18 cellular contexts compared by ENCODE assay signal in the genomic region with DNA sequence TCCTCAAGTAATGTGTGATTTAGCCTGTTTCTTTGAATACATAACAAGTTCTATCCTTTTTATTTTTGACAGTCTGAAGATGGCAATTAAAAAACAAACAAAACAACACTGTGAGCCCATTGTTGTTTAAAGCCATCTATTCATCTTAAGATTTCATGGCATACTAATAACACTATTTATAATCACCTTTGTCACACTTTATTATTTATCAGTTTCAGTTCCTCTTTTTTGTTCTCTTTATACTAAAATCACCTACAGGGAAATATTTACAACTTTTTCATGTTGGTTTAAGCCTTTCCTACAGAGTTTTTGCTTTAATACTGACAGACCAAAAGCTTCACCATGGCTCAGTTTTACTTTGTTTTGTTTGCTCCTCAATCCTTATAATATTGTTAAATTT.
DNase-seq lines count a peak whose midpoint lies in the region; ATAC-seq and TF ChIP-seq lines count a peak whose summit lies in the region.
"Had no signal": no experiment of that assay in that cellular context is flagged by ENCODE, and none has a peak within 500 bp of the region (broad histone marks: within the 10 kb centered on the region; RNA-seq: fewer than 3 reads in every experiment).

No MANE protein-coding gene starts in this region.

- H3K36me3 ChIP-seq in heart left ventricle, result no peaks in the 10 kb centered on the region
- H3K36me3 ChIP-seq: BE2C, left ventricle myocardium inferior had no signal

- no peak overlapping the region for H3K4me2 ChIP-seq in H9 (ENCODE audit: insufficient read depth, insufficient read length, low read length)

- H3K4ac ChIP-seq in H9 (ENCODE audit: low read depth, low read length), result no peak overlapping the region

- no peaks in the 10 kb centered on the region for H4K20me1 ChIP-seq in H9 (ENCODE audit: control insufficient read depth, insufficient read depth, insufficient read length)

- POLR2A ChIA-PET in activated CD4-positive, alpha-beta T cell treated with anti-CD3 and anti-CD28 coated beads, Interleukin-2, amount 10 ng/mL, durations not matched to agents 7 days and 5 days (lab: Charles Lee), result no interaction called here

- H3K27me3 ChIP-seq in H9 (ENCODE audit: insufficient read depth, low read length) (no peaks in the 10 kb centered on the region), heart left ventricle (no peaks in the 10 kb centered on the region)

- H3K27ac Mint-ChIP-seq in H9, result no peak overlapping the region
- H3K27ac Mint-ChIP-seq in activated CD4-positive, alpha-beta T cell treated with anti-CD3 and anti-CD28 coated beads, Interleukin-2, amount 10 ng/mL, durations not matched to agents 7 days and 5 days, result no peak overlapping the region
- H3K27ac Mint-ChIP-seq: endodermal cell, nephron progenitor cell, type B pancreatic cell had no signal

- no peak overlapping the region for H4K5ac ChIP-seq in H9 (ENCODE audit: insufficient read length, low read depth, low read length)

- H3K56ac ChIP-seq in H9 (ENCODE audit: insufficient read length, low read depth, low read length), result no peak overlapping the region

- no peak overlapping the region for H3K27ac ChIP-seq in H9 (ENCODE audit: insufficient read length, low read depth, low read length)
- no peak overlapping the region for H3K27ac ChIP-seq in heart left ventricle
- H3K27ac ChIP-seq: left ventricle myocardium inferior, skin epidermis had no signal

- intact Hi-C loops in heart left ventricle (cut with DNase I) (no loop called here), left cardiac atrium (cut with DNase I) (no loop called here)

- H2BK15ac ChIP-seq in H9 (ENCODE audit: low read depth, low read length), result no peak overlapping the region

- H2AFZ ChIP-seq in H9 (ENCODE audit: low read length), result no peak overlapping the region

- no peak overlapping the region for H3K18ac ChIP-seq in H9 (ENCODE audit: insufficient read length, low read depth, low read length)

- H3K4me3 ChIP-seq in heart left ventricle, result no peak overlapping the region
- H3K4me3 ChIP-seq: left ventricle myocardium inferior, skin epidermis had no signal

- no peaks in the 10 kb centered on the region for H3K27me3 Mint-ChIP-seq in H9 (ENCODE audit: low read depth)
- no peaks in the 10 kb centered on the region for H3K27me3 Mint-ChIP-seq in activated CD4-positive, alpha-beta T cell treated with anti-CD3 and anti-CD28 coated beads, Interleukin-2, amount 10 ng/mL, durations not matched to agents 7 days and 5 days
- H3K27me3 Mint-ChIP-seq: type B pancreatic cell had no signal

- DNase-seq in H9 (no peak), heart left ventricle (no peak), left cardiac atrium (no peak)
- DNase-seq in activated CD4-positive, alpha-beta T cell treated with anti-CD3 and anti-CD28 coated beads, Interleukin-2, amount 10 ng/mL, durations not matched to agents 7 days and 5 days, result no peak
- DNase-seq: aorta, BE2C, endodermal cell, H7, left ventricle myocardium inferior, NCI-H2227 treated with DMSO at 0.1 percent for 48 hours, nephron progenitor cell, Right ventricle myocardium superior had no signal

- no peak overlapping the region for H2BK120ac ChIP-seq in H9 (ENCODE audit: low read depth, low read length, poor library complexity, severe bottlenecking)

- no peak overlapping the region for H4K91ac ChIP-seq in H9 (ENCODE audit: insufficient read length, low read depth, low read length)

- CTCF ChIA-PET in activated CD4-positive, alpha-beta T cell treated with anti-CD3 and anti-CD28 coated beads, Interleukin-2, amount 10 ng/mL, durations not matched to agents 7 days and 5 days (lab: Charles Lee), result no interaction called here

- no peak overlapping the region for H3K14ac ChIP-seq in H9 (ENCODE audit: insufficient read depth, low read length)

- H3K23me2 ChIP-seq in H9 (ENCODE audit: insufficient read length, low read depth, low read length, poor library complexity, severe bottlenecking), result no peaks in the 10 kb centered on the region

- H3K36me3 Mint-ChIP-seq in H9 (ENCODE audit: insufficient read depth in 1 of 3, low read depth in 3 of 3), result no peaks in the 10 kb centered on the region
- no peaks in the 10 kb centered on the region for H3K36me3 Mint-ChIP-seq in activated CD4-positive, alpha-beta T cell treated with anti-CD3 and anti-CD28 coated beads, Interleukin-2, amount 10 ng/mL, durations not matched to agents 7 days and 5 days (ENCODE audit: low read depth)
- H3K36me3 Mint-ChIP-seq: type B pancreatic cell had no signal

- no peak overlapping the region for H4K8ac ChIP-seq in H9 (replicated peaks; ENCODE audit: insufficient read length, low read depth, low read length)

- H3K4me3 Mint-ChIP-seq in H9, result no peak overlapping the region
- H3K4me3 Mint-ChIP-seq in activated CD4-positive, alpha-beta T cell treated with anti-CD3 and anti-CD28 coated beads, Interleukin-2, amount 10 ng/mL, durations not matched to agents 7 days and 5 days, result no peak overlapping the region
- H3K4me3 Mint-ChIP-seq: endodermal cell, nephron progenitor cell, type B pancreatic cell had no signal

- H3K79me1 ChIP-seq in H9 (ENCODE audit: insufficient read depth, low read depth, low read length, poor library complexity, severe bottlenecking), result no peaks in the 10 kb centered on the region

- H2BK12ac ChIP-seq in H9 (ENCODE audit: insufficient read length, low read depth, low read length), result no peak overlapping the region

- no peak overlapping the region for H3K9ac ChIP-seq in H9 (ENCODE audit: extremely low read depth, insufficient read length, low read length)

- no peak for TF ChIP-seq POLR2A in heart left ventricle (IDR thresholded peaks at IDR 0.05)

- H3K79me2 ChIP-seq in H9 (ENCODE audit: insufficient read depth, low read length), result no peaks in the 10 kb centered on the region

- no peak overlapping the region for H2AK5ac ChIP-seq in H9 (ENCODE audit: insufficient read length, low read length)

- no peaks in the 10 kb centered on the region; a peak in 1 of 5 replicates for H3K9me3 Mint-ChIP-seq in H9
- H3K9me3 Mint-ChIP-seq in activated CD4-positive, alpha-beta T cell treated with anti-CD3 and anti-CD28 coated beads, Interleukin-2, amount 10 ng/mL, durations not matched to agents 7 days and 5 days, result no peaks in the 10 kb centered on the region
- H3K9me3 Mint-ChIP-seq: endodermal cell, nephron progenitor cell had no signal

- ATAC-seq in GM18519 (IDR thresholded peaks at IDR 0.05; ENCODE audit: low FRiP score, unreplicated experiment) (peak; percentile 100), GM21367 (IDR thresholded peaks at IDR 0.05; ENCODE audit: unreplicated experiment) (peak; percentile 96), HG02938 (IDR thresholded peaks at IDR 0.05; ENCODE audit: unreplicated experiment) (peak; percentile 97), HG03520 (IDR thresholded peaks at IDR 0.05; ENCODE audit: unreplicated experiment) (peak; percentile 98), heart left ventricle (no peak), left cardiac atrium (no peak)

- TF ChIP-seq CTCF in H9 (conservative IDR thresholded peaks at IDR 0.05), result no peak
- TF ChIP-seq CTCF in heart left ventricle (IDR thresholded peaks at IDR 0.05), result no peak

- H3T11ph ChIP-seq in H9 (ENCODE audit: low read length), result no peak overlapping the region

- no peaks in the 10 kb centered on the region for H3K9me3 ChIP-seq in H9 (ENCODE audit: control insufficient read depth, low read depth, low read length)
- no peaks in the 10 kb centered on the region for H3K9me3 ChIP-seq in heart left ventricle
- H3K9me3 ChIP-seq: BE2C, left ventricle myocardium inferior had no signal

- H3K4me1 ChIP-seq in H9 (ENCODE audit: insufficient read depth, low read length) (no peaks in the 10 kb centered on the region), heart left ventricle (no peaks in the 10 kb centered on the region)
- H3K4me1 ChIP-seq: BE2C, left ventricle myocardium inferior had no signal

- H2BK5ac ChIP-seq in H9 (ENCODE audit: insufficient read length, low read length), result no peak overlapping the region

- no peak overlapping the region for H2BK20ac ChIP-seq in H9 (ENCODE audit: low read depth, low read length, poor library complexity, severe bottlenecking)

- 0 out of 4 replicates have a peak, but pooled peaks cover 0 to 4% of the 10 kb centered on the region in 2 experiments for H3K4me1 Mint-ChIP-seq in H9
- no peaks in the 10 kb centered on the region for H3K4me1 Mint-ChIP-seq in activated CD4-positive, alpha-beta T cell treated with anti-CD3 and anti-CD28 coated beads, Interleukin-2, amount 10 ng/mL, durations not matched to agents 7 days and 5 days
- H3K4me1 Mint-ChIP-seq: endodermal cell had no signal

- no peak overlapping the region for H3K23ac ChIP-seq in H9 (ENCODE audit: insufficient read length, low read depth, low read length)

Comparison
In these comparisons a context has a peak if more than half of its experiments do, and no peak if none do; other contexts are left out.
1. ATAC-seq: peak in GM18519 (single experiment), GM21367 (single experiment), HG02938 (single experiment) and HG03520 (single experiment); none in heart left ventricle (0 of 4) and left cardiac atrium (0 of 2).